In the genomic region with DNA sequence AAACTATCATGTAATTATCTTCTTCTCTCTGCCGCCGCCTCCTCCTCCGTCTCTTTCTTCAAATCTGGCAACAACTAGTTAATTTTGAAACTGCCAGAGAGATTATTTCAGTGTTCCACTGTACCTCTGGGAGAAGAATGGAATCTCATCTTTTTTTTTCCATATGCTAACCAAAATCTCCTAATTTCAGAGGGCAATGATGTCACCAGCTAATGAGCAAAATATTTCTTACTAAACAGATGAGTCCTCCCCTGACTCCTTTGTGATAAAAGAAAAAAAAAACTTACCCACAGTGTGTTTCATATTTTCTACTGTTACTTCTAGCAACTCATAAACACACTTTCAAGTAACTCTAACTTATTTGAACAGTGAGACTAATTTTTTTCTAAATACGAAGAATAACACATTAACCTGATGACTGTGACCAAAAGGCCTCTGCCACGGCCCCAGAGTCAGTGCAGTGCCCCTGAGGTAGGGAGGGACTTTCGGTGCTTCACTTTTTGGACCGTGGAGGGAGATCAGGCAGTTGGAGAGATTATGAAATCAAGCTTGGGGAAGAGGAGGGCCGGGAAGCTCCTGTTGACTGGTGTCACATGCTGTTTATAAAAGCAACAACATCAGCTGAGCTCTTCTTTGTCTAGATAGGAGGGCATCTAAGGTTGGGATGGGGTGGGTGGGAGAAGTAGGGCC, we compare ENCODE assay signal across 1 cellular context.
TF ChIP-seq lines count a peak whose summit lies in the region.

No MANE protein-coding gene starts in this region.

TF ChIP-seq in GM23338, 12 proteins besides CTCF, POLR2A, EP300 and RAD21 (continued from another document):
- TF ChIP-seq, protein P1, sequence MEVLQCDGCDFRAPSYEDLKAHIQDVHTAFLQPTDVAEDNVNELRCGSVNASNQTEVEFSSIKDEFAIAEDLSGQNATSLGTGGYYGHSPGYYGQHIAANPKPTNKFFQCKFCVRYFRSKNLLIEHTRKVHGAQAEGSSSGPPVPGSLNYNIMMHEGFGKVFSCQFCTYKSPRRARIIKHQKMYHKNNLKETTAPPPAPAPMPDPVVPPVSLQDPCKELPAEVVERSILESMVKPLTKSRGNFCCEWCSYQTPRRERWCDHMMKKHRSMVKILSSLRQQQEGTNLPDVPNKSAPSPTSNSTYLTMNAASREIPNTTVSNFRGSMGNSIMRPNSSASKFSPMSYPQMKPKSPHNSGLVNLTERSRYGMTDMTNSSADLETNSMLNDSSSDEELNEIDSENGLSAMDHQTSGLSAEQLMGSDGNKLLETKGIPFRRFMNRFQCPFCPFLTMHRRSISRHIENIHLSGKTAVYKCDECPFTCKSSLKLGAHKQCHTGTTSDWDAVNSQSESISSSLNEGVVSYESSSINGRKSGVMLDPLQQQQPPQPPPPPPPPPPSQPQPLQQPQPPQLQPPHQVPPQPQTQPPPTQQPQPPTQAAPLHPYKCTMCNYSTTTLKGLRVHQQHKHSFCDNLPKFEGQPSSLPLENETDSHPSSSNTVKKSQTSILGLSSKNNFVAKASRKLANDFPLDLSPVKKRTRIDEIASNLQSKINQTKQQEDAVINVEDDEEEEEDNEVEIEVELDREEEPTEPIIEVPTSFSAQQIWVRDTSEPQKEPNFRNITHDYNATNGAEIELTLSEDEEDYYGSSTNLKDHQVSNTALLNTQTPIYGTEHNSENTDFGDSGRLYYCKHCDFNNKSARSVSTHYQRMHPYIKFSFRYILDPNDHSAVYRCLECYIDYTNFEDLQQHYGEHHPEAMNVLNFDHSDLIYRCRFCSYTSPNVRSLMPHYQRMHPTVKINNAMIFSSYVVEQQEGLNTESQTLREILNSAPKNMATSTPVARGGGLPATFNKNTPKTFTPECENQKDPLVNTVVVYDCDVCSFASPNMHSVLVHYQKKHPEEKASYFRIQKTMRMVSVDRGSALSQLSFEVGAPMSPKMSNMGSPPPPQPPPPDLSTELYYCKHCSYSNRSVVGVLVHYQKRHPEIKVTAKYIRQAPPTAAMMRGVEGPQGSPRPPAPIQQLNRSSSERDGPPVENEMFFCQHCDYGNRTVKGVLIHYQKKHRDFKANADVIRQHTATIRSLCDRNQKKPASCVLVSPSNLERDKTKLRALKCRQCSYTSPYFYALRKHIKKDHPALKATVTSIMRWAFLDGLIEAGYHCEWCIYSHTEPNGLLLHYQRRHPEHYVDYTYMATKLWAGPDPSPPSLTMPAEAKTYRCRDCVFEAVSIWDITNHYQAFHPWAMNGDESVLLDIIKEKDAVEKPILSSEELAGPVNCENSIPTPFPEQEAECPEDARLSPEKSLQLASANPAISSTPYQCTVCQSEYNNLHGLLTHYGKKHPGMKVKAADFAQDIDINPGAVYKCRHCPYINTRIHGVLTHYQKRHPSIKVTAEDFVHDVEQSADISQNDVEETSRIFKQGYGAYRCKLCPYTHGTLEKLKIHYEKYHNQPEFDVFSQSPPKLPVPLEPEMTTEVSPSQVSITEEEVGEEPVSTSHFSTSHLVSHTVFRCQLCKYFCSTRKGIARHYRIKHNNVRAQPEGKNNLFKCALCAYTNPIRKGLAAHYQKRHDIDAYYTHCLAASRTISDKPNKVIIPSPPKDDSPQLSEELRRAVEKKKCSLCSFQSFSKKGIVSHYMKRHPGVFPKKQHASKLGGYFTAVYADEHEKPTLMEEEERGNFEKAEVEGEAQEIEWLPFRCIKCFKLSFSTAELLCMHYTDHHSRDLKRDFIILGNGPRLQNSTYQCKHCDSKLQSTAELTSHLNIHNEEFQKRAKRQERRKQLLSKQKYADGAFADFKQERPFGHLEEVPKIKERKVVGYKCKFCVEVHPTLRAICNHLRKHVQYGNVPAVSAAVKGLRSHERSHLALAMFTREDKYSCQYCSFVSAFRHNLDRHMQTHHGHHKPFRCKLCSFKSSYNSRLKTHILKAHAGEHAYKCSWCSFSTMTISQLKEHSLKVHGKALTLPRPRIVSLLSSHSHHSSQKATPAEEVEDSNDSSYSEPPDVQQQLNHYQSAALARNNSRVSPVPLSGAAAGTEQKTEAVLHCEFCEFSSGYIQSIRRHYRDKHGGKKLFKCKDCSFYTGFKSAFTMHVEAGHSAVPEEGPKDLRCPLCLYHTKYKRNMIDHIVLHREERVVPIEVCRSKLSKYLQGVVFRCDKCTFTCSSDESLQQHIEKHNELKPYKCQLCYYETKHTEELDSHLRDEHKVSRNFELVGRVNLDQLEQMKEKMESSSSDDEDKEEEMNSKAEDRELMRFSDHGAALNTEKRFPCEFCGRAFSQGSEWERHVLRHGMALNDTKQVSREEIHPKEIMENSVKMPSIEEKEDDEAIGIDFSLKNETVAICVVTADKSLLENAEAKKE (CRISPR knock-in tag; IDR thresholded peaks at IDR 0.05): no peak
- TF ChIP-seq ZNF114 (CRISPR knock-in tag; IDR thresholded peaks at IDR 0.05) (no peak), JUNB (IDR thresholded peaks at IDR 0.05; ENCODE audit: unreplicated experiment) (no peak), POLR2AphosphoS5 (IDR thresholded peaks at IDR 0.05; ENCODE audit: low read depth) (no peak), EZH2 (IDR thresholded peaks at IDR 0.05; ENCODE audit: low read depth, unreplicated experiment) (no peak), CREB1 (CRISPR knock-in tag; IDR thresholded peaks at IDR 0.05; ENCODE audit: low read depth) (no peak), EZH2phosphoT487 (IDR thresholded peaks at IDR 0.05; ENCODE audit: unreplicated experiment) (no peak), STAT1 (IDR thresholded peaks at IDR 0.05; ENCODE audit: unreplicated experiment) (no peak)
- TF ChIP-seq, protein P2, sequence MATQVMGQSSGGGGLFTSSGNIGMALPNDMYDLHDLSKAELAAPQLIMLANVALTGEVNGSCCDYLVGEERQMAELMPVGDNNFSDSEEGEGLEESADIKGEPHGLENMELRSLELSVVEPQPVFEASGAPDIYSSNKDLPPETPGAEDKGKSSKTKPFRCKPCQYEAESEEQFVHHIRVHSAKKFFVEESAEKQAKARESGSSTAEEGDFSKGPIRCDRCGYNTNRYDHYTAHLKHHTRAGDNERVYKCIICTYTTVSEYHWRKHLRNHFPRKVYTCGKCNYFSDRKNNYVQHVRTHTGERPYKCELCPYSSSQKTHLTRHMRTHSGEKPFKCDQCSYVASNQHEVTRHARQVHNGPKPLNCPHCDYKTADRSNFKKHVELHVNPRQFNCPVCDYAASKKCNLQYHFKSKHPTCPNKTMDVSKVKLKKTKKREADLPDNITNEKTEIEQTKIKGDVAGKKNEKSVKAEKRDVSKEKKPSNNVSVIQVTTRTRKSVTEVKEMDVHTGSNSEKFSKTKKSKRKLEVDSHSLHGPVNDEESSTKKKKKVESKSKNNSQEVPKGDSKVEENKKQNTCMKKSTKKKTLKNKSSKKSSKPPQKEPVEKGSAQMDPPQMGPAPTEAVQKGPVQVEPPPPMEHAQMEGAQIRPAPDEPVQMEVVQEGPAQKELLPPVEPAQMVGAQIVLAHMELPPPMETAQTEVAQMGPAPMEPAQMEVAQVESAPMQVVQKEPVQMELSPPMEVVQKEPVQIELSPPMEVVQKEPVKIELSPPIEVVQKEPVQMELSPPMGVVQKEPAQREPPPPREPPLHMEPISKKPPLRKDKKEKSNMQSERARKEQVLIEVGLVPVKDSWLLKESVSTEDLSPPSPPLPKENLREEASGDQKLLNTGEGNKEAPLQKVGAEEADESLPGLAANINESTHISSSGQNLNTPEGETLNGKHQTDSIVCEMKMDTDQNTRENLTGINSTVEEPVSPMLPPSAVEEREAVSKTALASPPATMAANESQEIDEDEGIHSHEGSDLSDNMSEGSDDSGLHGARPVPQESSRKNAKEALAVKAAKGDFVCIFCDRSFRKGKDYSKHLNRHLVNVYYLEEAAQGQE (IDR thresholded peaks at IDR 0.05; ENCODE audit: unreplicated experiment): no peak
- TF ChIP-seq, protein P3, sequence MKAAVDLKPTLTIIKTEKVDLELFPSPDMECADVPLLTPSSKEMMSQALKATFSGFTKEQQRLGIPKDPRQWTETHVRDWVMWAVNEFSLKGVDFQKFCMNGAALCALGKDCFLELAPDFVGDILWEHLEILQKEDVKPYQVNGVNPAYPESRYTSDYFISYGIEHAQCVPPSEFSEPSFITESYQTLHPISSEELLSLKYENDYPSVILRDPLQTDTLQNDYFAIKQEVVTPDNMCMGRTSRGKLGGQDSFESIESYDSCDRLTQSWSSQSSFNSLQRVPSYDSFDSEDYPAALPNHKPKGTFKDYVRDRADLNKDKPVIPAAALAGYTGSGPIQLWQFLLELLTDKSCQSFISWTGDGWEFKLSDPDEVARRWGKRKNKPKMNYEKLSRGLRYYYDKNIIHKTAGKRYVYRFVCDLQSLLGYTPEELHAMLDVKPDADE (IDR thresholded peaks at IDR 0.05): no peak
